In genomic region chr2:239005586-239005985, GRCh38 we compare ENCODE assay signal across 21 cellular contexts.
"Had no signal": no experiment of that assay in that cellular context is flagged by ENCODE, and none has a peak within 500 bp of the region (broad histone marks: within the 10 kb centered on the region; RNA-seq: fewer than 3 reads in every experiment).

No MANE protein-coding gene starts in this region.

- ATAC-seq: K562, SK-N-SH treated with all-trans-retinoic acid at 6 μM for 48 hours had no signal

- H3K4me3 ChIP-seq: K562 had no signal

- DNase-seq: Kasumi-1, MM.1S, NCI-H1092 treated with DMSO at 0.1 percent for 48 hours, NCI-H1436, NCI-H187, NCI-H2029, NCI-H2081 treated with DMSO at 0.1 percent for 48 hours, NCI-H2171, NCI-H226, NCI-H446, NCI-H510A, NCI-H524 treated with DMSO at 0.1 percent for 48 hours, NCI-H69, NCI-H774, RPMI8226, SHP77 had no signal

- H3K4me3 Mint-ChIP-seq: IgD-negative memory B cell had no signal

- H3K27ac ChIP-seq: HL-60, KMS-11 had no signal
